22 cellular contexts compared by ENCODE assay signal in the genomic region with DNA sequence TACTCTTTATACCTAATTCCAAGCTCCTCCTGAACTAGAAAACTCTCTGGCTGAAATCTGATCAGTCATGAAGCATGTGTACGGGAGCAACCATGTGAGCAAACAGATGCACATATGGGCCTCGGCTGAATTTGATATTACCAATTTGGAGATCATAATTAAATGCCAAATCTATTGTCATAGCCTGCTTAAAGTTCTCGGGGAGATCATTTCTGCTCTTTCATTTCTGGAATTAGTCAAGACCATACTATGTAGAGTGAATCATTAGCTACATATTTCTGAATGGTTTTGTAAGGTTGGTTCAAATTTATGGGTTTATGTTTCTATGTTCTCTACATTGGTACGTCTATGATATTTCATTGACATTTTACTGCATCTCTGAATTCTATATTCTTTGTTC.
DNase-seq lines count a peak whose midpoint lies in the region; ATAC-seq lines count a peak whose summit lies in the region.
"Had no signal": no experiment of that assay in that cellular context is flagged by ENCODE, and none has a peak within 500 bp of the region (broad histone marks: within the 10 kb centered on the region; RNA-seq: fewer than 3 reads in every experiment).

No MANE protein-coding gene starts in this region.

- H3K27me3 ChIP-seq in adipocyte (replicated peaks; ENCODE audit: control insufficient read depth, insufficient read depth, low read length) (no peaks in the 10 kb centered on the region), H7 (ENCODE audit: control insufficient read depth, insufficient read depth, low read length) (no peaks in the 10 kb centered on the region)
- H3K27me3 ChIP-seq: left lung had no signal

- DNase-seq in activated naive CD8-positive, alpha-beta T cell treated with anti-CD3 and anti-CD28 coated beads, Interleukin-2, amount 50 U/mL, for 24 hours, result no peak
- DNase-seq in activated naive CD8-positive, alpha-beta T cell treated with anti-CD3 and anti-CD28 coated beads for 36 hours, result no peak
- DNase-seq in HS-5 (ENCODE audit: low read depth) (peak; percentile 53), adipocyte (ENCODE audit: low read depth) (peak; percentile 38), H7 (no peak), NCI-H2107 (lab: John Stamatoyannopoulos, UW) (no peak)
- DNase-seq: activated effector memory CD4-positive, alpha-beta T cell treated with Interleukin-2 at 50 U/mL for 16 hours; amniotic stem cell; DMS79 treated with DMSO at 0.1 percent for 48 hours; left lung; NCI-H1417; NCI-H82; stimulated activated CD4-positive, alpha-beta T cell treated with anti-CD3 and anti-CD28 coated beads, Interleukin-1b, Interleukin-23, amount 100 ng/mL, for 48 hours; stimulated activated naive CD4-positive, alpha-beta T cell treated with Interleukin-2 at 50 U/mL for 16 hours; T-helper 2 cell; trophoblast cell had no signal

- H3K36me3 Mint-ChIP-seq in activated naive CD8-positive, alpha-beta T cell treated with anti-CD3 and anti-CD28 coated beads, Interleukin-2, amount 50 U/mL, for 24 hours (ENCODE audit: low read depth), result no peaks in the 10 kb centered on the region
- peaks cover 16% of the 10 kb centered on the region for H3K36me3 Mint-ChIP-seq in activated naive CD8-positive, alpha-beta T cell treated with anti-CD3 and anti-CD28 coated beads for 36 hours
- no peaks in the 10 kb centered on the region for H3K36me3 Mint-ChIP-seq in stimulated activated memory B cell treated with anti-CD40 and anti-IgM and Interleukin-4, amounts not matched to agents 10 μg/mL and 1 μg/mL and 100 μg/mL, for 72 hours
- H3K36me3 Mint-ChIP-seq: mesothelial cell of epicardium had no signal

- H3K4me3 Mint-ChIP-seq in activated naive CD8-positive, alpha-beta T cell treated with anti-CD3 and anti-CD28 coated beads, Interleukin-2, amount 50 U/mL, for 24 hours, result no peak overlapping the region
- no peak overlapping the region for H3K4me3 Mint-ChIP-seq in activated naive CD8-positive, alpha-beta T cell treated with anti-CD3 and anti-CD28 coated beads for 36 hours
- H3K4me3 Mint-ChIP-seq in stimulated activated memory B cell treated with anti-CD40 and anti-IgM and Interleukin-4, amounts not matched to agents 10 μg/mL and 1 μg/mL and 100 μg/mL, for 72 hours, result no peak overlapping the region
- H3K4me3 Mint-ChIP-seq: mesothelial cell of epicardium, neural crest cell had no signal

- H3K4me1 Mint-ChIP-seq in activated naive CD8-positive, alpha-beta T cell treated with anti-CD3 and anti-CD28 coated beads, Interleukin-2, amount 50 U/mL, for 24 hours, result peaks cover 39% of the 10 kb centered on the region
- H3K4me1 Mint-ChIP-seq in activated naive CD8-positive, alpha-beta T cell treated with anti-CD3 and anti-CD28 coated beads for 36 hours, result peaks cover 39% of the 10 kb centered on the region
- H3K4me1 Mint-ChIP-seq in stimulated activated memory B cell treated with anti-CD40 and anti-IgM and Interleukin-4, amounts not matched to agents 10 μg/mL and 1 μg/mL and 100 μg/mL, for 72 hours, result peaks cover 12% of the 10 kb centered on the region
- H3K4me1 Mint-ChIP-seq: mesothelial cell of epicardium had no signal

- H3K9me3 Mint-ChIP-seq in activated naive CD8-positive, alpha-beta T cell treated with anti-CD3 and anti-CD28 coated beads, Interleukin-2, amount 50 U/mL, for 24 hours, result no peaks in the 10 kb centered on the region
- no peaks in the 10 kb centered on the region for H3K9me3 Mint-ChIP-seq in activated naive CD8-positive, alpha-beta T cell treated with anti-CD3 and anti-CD28 coated beads for 36 hours
- H3K9me3 Mint-ChIP-seq in stimulated activated memory B cell treated with anti-CD40 and anti-IgM and Interleukin-4, amounts not matched to agents 10 μg/mL and 1 μg/mL and 100 μg/mL, for 72 hours, result no peaks in the 10 kb centered on the region
- H3K9me3 Mint-ChIP-seq: mesothelial cell of epicardium, neural crest cell had no signal

- H3K36me3 ChIP-seq in adipocyte (ENCODE audit: control insufficient read depth, insufficient read depth, low read length, severe bottlenecking) (no peaks in the 10 kb centered on the region), H7 (replicated peaks; ENCODE audit: control insufficient read depth, insufficient read depth, low read length) (no peaks in the 10 kb centered on the region)
- H3K36me3 ChIP-seq: left lung, prostate gland had no signal

- no peak overlapping the region for H3K9ac ChIP-seq in adipocyte (ENCODE audit: low read length)

- H3K4me3 ChIP-seq in adipocyte (ENCODE audit: low read length) (no peak overlapping the region), H7 (ENCODE audit: insufficient read depth, low read depth, low read length) (no peak overlapping the region)
- H3K4me3 ChIP-seq: left lung, prostate gland had no signal

- ATAC-seq in activated naive CD8-positive, alpha-beta T cell treated with anti-CD3 and anti-CD28 coated beads, Interleukin-2, amount 50 U/mL, for 24 hours, result peak; percentile 53
- no peak for ATAC-seq in stimulated activated memory B cell treated with anti-CD40 and anti-IgM and Interleukin-4, amounts not matched to agents 10 μg/mL and 1 μg/mL and 100 μg/mL, for 72 hours
- no peak for ATAC-seq in esophagus mucosa
- ATAC-seq: left lung, Panc1 had no signal

- H3K27ac Mint-ChIP-seq in activated naive CD8-positive, alpha-beta T cell treated with anti-CD3 and anti-CD28 coated beads, Interleukin-2, amount 50 U/mL, for 24 hours, result no peak overlapping the region
- no peak overlapping the region for H3K27ac Mint-ChIP-seq in activated naive CD8-positive, alpha-beta T cell treated with anti-CD3 and anti-CD28 coated beads for 36 hours
- H3K27ac Mint-ChIP-seq in stimulated activated memory B cell treated with anti-CD40 and anti-IgM and Interleukin-4, amounts not matched to agents 10 μg/mL and 1 μg/mL and 100 μg/mL, for 72 hours, result no peak overlapping the region
- H3K27ac Mint-ChIP-seq: mesothelial cell of epicardium had no signal

- H3K9me3 ChIP-seq in adipocyte (ENCODE audit: control insufficient read depth, low read length), result no peaks in the 10 kb centered on the region
- H3K9me3 ChIP-seq: left lung, prostate gland had no signal

- H3K27me3 Mint-ChIP-seq in activated naive CD8-positive, alpha-beta T cell treated with anti-CD3 and anti-CD28 coated beads, Interleukin-2, amount 50 U/mL, for 24 hours, result no peaks in the 10 kb centered on the region
- no peaks in the 10 kb centered on the region for H3K27me3 Mint-ChIP-seq in activated naive CD8-positive, alpha-beta T cell treated with anti-CD3 and anti-CD28 coated beads for 36 hours
- H3K27me3 Mint-ChIP-seq in stimulated activated memory B cell treated with anti-CD40 and anti-IgM and Interleukin-4, amounts not matched to agents 10 μg/mL and 1 μg/mL and 100 μg/mL, for 72 hours, result no peaks in the 10 kb centered on the region

- H3K4me1 ChIP-seq in adipocyte (ENCODE audit: control insufficient read depth, insufficient read depth, low read length), result peaks cover 8% of the 10 kb centered on the region
- H3K4me1 ChIP-seq: left lung, prostate gland had no signal

Comparison
In these comparisons a context has a peak if more than half of its experiments do, and no peak if none do; other contexts are left out.
1. DNase-seq: peak in HS-5 (single experiment) and adipocyte (single experiment); none in activated naive CD8-positive, alpha-beta T cell treated with anti-CD3 and anti-CD28 coated beads, Interleukin-2, amount 50 U/mL, for 24 hours (single experiment), activated naive CD8-positive, alpha-beta T cell treated with anti-CD3 and anti-CD28 coated beads for 36 hours (single experiment), H7 (single experiment) and NCI-H2107 (single experiment).